18 cellular contexts compared by ENCODE assay signal in genomic region chr19:4305253-4305612, GRCh38. TPM values are rescaled to one million over a fixed set of nuclear protein-coding genes. Genes with fewer than 3 reads are reported as not detected.
A peak's percentile ranks its signal among the peaks of the same experiment; 100 is the strongest.
DNase-seq lines count a peak whose midpoint lies in the region; ATAC-seq lines count a peak whose summit lies in the region.
"Had no signal": no experiment of that assay in that cellular context is flagged by ENCODE, and none has a peak within 500 bp of the region (broad histone marks: within the 10 kb centered on the region; RNA-seq: fewer than 3 reads in every experiment).

No MANE protein-coding gene starts in this region.

- POLR2A ChIA-PET in activated CD4-positive, alpha-beta memory T cell treated with anti-CD3 and anti-CD28 coated beads for 36 hours (lab: Charles Lee): no interaction called here

- H3K27me3 ChIP-seq in iPS-18a (ENCODE audit: control insufficient read depth, insufficient read depth, low read length) (no peaks in the 10 kb centered on the region), thymus (ENCODE audit: control insufficient read depth, insufficient read depth) (no peaks in the 10 kb centered on the region)
- H3K27me3 ChIP-seq: Peyer's patch had no signal

- H3K4me1 Mint-ChIP-seq in activated naive CD4-positive, alpha-beta T cell treated with anti-CD3 and anti-CD28 coated beads, Interleukin-2, amount 10 ng/mL, durations not matched to agents 7 days and 5 days: peaks cover 44% of the 10 kb centered on the region
- peaks cover 28% of the 10 kb centered on the region for H3K4me1 Mint-ChIP-seq in activated CD4-positive, alpha-beta memory T cell treated with anti-CD3 and anti-CD28 coated beads for 36 hours (ENCODE audit: low read depth)

- intact Hi-C loops in activated CD4-positive, alpha-beta memory T cell treated with anti-CD3 and anti-CD28 coated beads for 36 hours (cut with micrococcal nuclease): no loop called here

- H3K4me1 ChIP-seq in iPS-18a (ENCODE audit: control insufficient read depth, low read depth, low read length) (no peaks in the 10 kb centered on the region), thymus (ENCODE audit: control insufficient read depth, insufficient read depth, low read length) (peaks cover 16% of the 10 kb centered on the region)

- no peak for ATAC-seq in activated naive CD4-positive, alpha-beta T cell treated with anti-CD3 and anti-CD28 coated beads, Interleukin-2, amount 50 U/mL, for 72 hours
- ATAC-seq: left ventricle myocardium superior had no signal

- peak overlapping the region; percentile 66 for H3K4me3 Mint-ChIP-seq in activated naive CD4-positive, alpha-beta T cell treated with anti-CD3 and anti-CD28 coated beads, Interleukin-2, amount 10 ng/mL, durations not matched to agents 7 days and 5 days
- peak overlapping the region; percentile 50 for H3K4me3 Mint-ChIP-seq in activated CD4-positive, alpha-beta memory T cell treated with anti-CD3 and anti-CD28 coated beads for 36 hours

- no peak overlapping the region for H3K9ac ChIP-seq in iPS-18a (ENCODE audit: low read length)

- H3K9me3 ChIP-seq in iPS-18a (ENCODE audit: control insufficient read depth, low read depth, low read length) (no peaks in the 10 kb centered on the region), thymus (ENCODE audit: control insufficient read depth) (no peaks in the 10 kb centered on the region)
- H3K9me3 ChIP-seq: Peyer's patch had no signal

- CTCF ChIA-PET in activated naive CD4-positive, alpha-beta T cell treated with anti-CD3 and anti-CD28 coated beads, Interleukin-2, amount 10 ng/mL, durations not matched to agents 7 days and 5 days (lab: Charles Lee): no interaction called here
- CTCF ChIA-PET in activated CD4-positive, alpha-beta memory T cell treated with anti-CD3 and anti-CD28 coated beads for 36 hours (lab: Charles Lee): no interaction called here

- H3K36me3 ChIP-seq in iPS-18a (ENCODE audit: control insufficient read depth, low read depth, low read length) (peaks cover 10% of the 10 kb centered on the region), thymus (ENCODE audit: control insufficient read depth, insufficient read depth) (peaks cover under 1% of the 10 kb centered on the region)
- H3K36me3 ChIP-seq: Peyer's patch had no signal

- no peaks in the 10 kb centered on the region for H3K9me3 Mint-ChIP-seq in activated naive CD4-positive, alpha-beta T cell treated with anti-CD3 and anti-CD28 coated beads, Interleukin-2, amount 10 ng/mL, durations not matched to agents 7 days and 5 days
- H3K9me3 Mint-ChIP-seq in activated naive CD4-positive, alpha-beta T cell treated with anti-CD3 and anti-CD28 coated beads, Interleukin-2, amount 50 U/mL, for 72 hours: no peaks in the 10 kb centered on the region
- H3K9me3 Mint-ChIP-seq in activated CD4-positive, alpha-beta memory T cell treated with anti-CD3 and anti-CD28 coated beads for 36 hours: no peaks in the 10 kb centered on the region

- H3K36me3 Mint-ChIP-seq in activated naive CD4-positive, alpha-beta T cell treated with anti-CD3 and anti-CD28 coated beads, Interleukin-2, amount 10 ng/mL, durations not matched to agents 7 days and 5 days: peaks cover 3% of the 10 kb centered on the region
- peaks cover 0 to 7% of the 10 kb centered on the region in 2 donors for H3K36me3 Mint-ChIP-seq in activated naive CD4-positive, alpha-beta T cell treated with anti-CD3 and anti-CD28 coated beads, Interleukin-2, amount 50 U/mL, for 72 hours
- no peaks in the 10 kb centered on the region for H3K36me3 Mint-ChIP-seq in activated CD4-positive, alpha-beta memory T cell treated with anti-CD3 and anti-CD28 coated beads for 36 hours

- H3K27ac ChIP-seq in iPS-18a (ENCODE audit: low read length) (no peak overlapping the region), thymus (ENCODE audit: low read depth) (no peak overlapping the region)
- H3K27ac ChIP-seq: HL-60 had no signal

- H3K27me3 Mint-ChIP-seq in activated naive CD4-positive, alpha-beta T cell treated with anti-CD3 and anti-CD28 coated beads, Interleukin-2, amount 10 ng/mL, durations not matched to agents 7 days and 5 days: peaks cover 3% of the 10 kb centered on the region
- no peaks in the 10 kb centered on the region for H3K27me3 Mint-ChIP-seq in activated CD4-positive, alpha-beta memory T cell treated with anti-CD3 and anti-CD28 coated beads for 36 hours

- no peak overlapping the region for H3K27ac Mint-ChIP-seq in activated naive CD4-positive, alpha-beta T cell treated with anti-CD3 and anti-CD28 coated beads, Interleukin-2, amount 10 ng/mL, durations not matched to agents 7 days and 5 days
- peak overlapping the region in 1 of 2 donors; percentile 45 for H3K27ac Mint-ChIP-seq in activated naive CD4-positive, alpha-beta T cell treated with anti-CD3 and anti-CD28 coated beads, Interleukin-2, amount 50 U/mL, for 72 hours
- no peak overlapping the region for H3K27ac Mint-ChIP-seq in activated CD4-positive, alpha-beta memory T cell treated with anti-CD3 and anti-CD28 coated beads for 36 hours

- 88% methylated on average over 8 of the region's 8 CpGs for WGBS in thymus

- DNase-seq in activated naive CD4-positive, alpha-beta T cell treated with anti-CD3 and anti-CD28 coated beads, Interleukin-2, amount 10 ng/mL, durations not matched to agents 7 days and 5 days: no peak
- no peak for DNase-seq in activated naive CD4-positive, alpha-beta T cell treated with anti-CD3 and anti-CD28 coated beads, Interleukin-2, amount 50 U/mL, for 72 hours (ENCODE audit: low spot score in 2 of 2)
- no peak for DNase-seq in activated CD4-positive, alpha-beta memory T cell treated with anti-CD3 and anti-CD28 coated beads for 36 hours
- DNase-seq in stimulated activated naive CD4-positive, alpha-beta T cell (lab: John Stamatoyannopoulos, UW): no peak
- DNase-seq in occipital lobe (lab: John Stamatoyannopoulos, UW) (no peak), OCI-M1 (lab: John Stamatoyannopoulos, UW) (no peak)
- DNase-seq: activated CD8-positive, alpha-beta memory T cell treated with anti-CD3 and anti-CD28 coated beads, Interleukin-2, amount 50 U/mL, for 48 hours; left ventricle myocardium superior; NCI-H345; Peyer's patch; stimulated activated CD4-positive, alpha-beta T cell treated with anti-CD3 and anti-CD28 coated beads, Interleukin-1b, Interleukin-23, amount 100 ng/mL, for 48 hours; T1000 had no signal

- H3K4me3 ChIP-seq in iPS-18a (ENCODE audit: low read length) (peak overlapping the region; percentile 37), thymus (ENCODE audit: low read length) (peak overlapping the region; percentile 66)

RNA-seq across cellular contexts. Expression of gene FSD1, which starts 0.8 kb away (rescaled TPM):
- total RNA-seq in activated naive CD4-positive, alpha-beta T cell treated with anti-CD3 and anti-CD28 coated beads, Interleukin-2, amount 50 U/mL, for 72 hours: 10 to 100 TPM; 15.3 to 38.0 TPM
- 1 to 10 TPM; 7.8 to 8.1 TPM for total RNA-seq in activated CD4-positive, alpha-beta memory T cell treated with anti-CD3 and anti-CD28 coated beads for 36 hours
- polyA plus RNA-seq in thymus: 19.2 TPM
- total RNA-seq in occipital lobe: 28.4 TPM
- total RNA-seq: left ventricle myocardium superior, MCF 10A, posterior vena cava had no signal

RNA-seq across cellular contexts. Expression of gene TMIGD2, which starts 3.0 kb away (rescaled TPM):
- total RNA-seq in activated naive CD4-positive, alpha-beta T cell treated with anti-CD3 and anti-CD28 coated beads, Interleukin-2, amount 50 U/mL, for 72 hours: 10 to 100 TPM; 10.7 to 45.2 TPM
- 1 to 10 TPM; 2.4 to 2.6 TPM for total RNA-seq in activated CD4-positive, alpha-beta memory T cell treated with anti-CD3 and anti-CD28 coated beads for 36 hours
- 64.8 TPM for polyA plus RNA-seq in thymus
- total RNA-seq in occipital lobe: 2.7 TPM
- total RNA-seq: bronchial epithelial cell, left ventricle myocardium superior, MCF 10A had no signal

RNA-seq across cellular contexts. Expression of gene SHD, which starts 26.2 kb away (rescaled TPM):
- not detected for total RNA-seq in activated naive CD4-positive, alpha-beta T cell treated with anti-CD3 and anti-CD28 coated beads, Interleukin-2, amount 50 U/mL, for 72 hours
- not detected for total RNA-seq in activated CD4-positive, alpha-beta memory T cell treated with anti-CD3 and anti-CD28 coated beads for 36 hours
- 0.57 TPM for polyA plus RNA-seq in thymus
- total RNA-seq in occipital lobe: 0.94 TPM
- total RNA-seq: bronchial epithelial cell, left ventricle myocardium superior, MCF 10A, posterior vena cava had no signal

RNA-seq across cellular contexts. Expression of gene STAP2, which starts 33.4 kb away (rescaled TPM):
- total RNA-seq in activated naive CD4-positive, alpha-beta T cell treated with anti-CD3 and anti-CD28 coated beads, Interleukin-2, amount 50 U/mL, for 72 hours: 10 to 100 TPM; 17.4 to 22.3 TPM
- total RNA-seq in activated CD4-positive, alpha-beta memory T cell treated with anti-CD3 and anti-CD28 coated beads for 36 hours: 1 to 10 TPM; 9.1 to 9.4 TPM
- 21.3 TPM for polyA plus RNA-seq in thymus
- total RNA-seq in occipital lobe: 2.8 TPM

RNA-seq across cellular contexts. Expression of gene MPND, which starts 38.1 kb away (rescaled TPM):
- 10 to 100 TPM; 18.4 to 22.0 TPM for total RNA-seq in activated naive CD4-positive, alpha-beta T cell treated with anti-CD3 and anti-CD28 coated beads, Interleukin-2, amount 50 U/mL, for 72 hours
- 10 to 100 TPM; 19.6 to 22.6 TPM for total RNA-seq in activated CD4-positive, alpha-beta memory T cell treated with anti-CD3 and anti-CD28 coated beads for 36 hours
- 16.9 TPM for polyA plus RNA-seq in thymus
- total RNA-seq in occipital lobe: 11.5 TPM
